ENCODE assay signal across 24 cellular contexts in genomic region chr20:56372850-56373249, GRCh38. TPM values are rescaled to one million over a fixed set of nuclear protein-coding genes. Genes with fewer than 3 reads are reported as not detected.
A peak's percentile ranks its signal among the peaks of the same experiment; 100 is the strongest.
DNase-seq lines count a peak whose midpoint lies in the region; ATAC-seq, FAIRE-seq and TF ChIP-seq lines count a peak whose summit lies in the region.
"Had no signal": no experiment of that assay in that cellular context is flagged by ENCODE, and none has a peak within 500 bp of the region (broad histone marks: within the 10 kb centered on the region; RNA-seq: fewer than 3 reads in every experiment).

No MANE protein-coding gene starts in this region.

- no peaks in the 10 kb centered on the region for H3K27me3 Mint-ChIP-seq in activated naive CD8-positive, alpha-beta T cell treated with anti-CD3 and anti-CD28 coated beads, Interleukin-2, amount 50 U/mL, for 24 hours
- H3K27me3 Mint-ChIP-seq: naive thymus-derived CD4-positive, alpha-beta T cell had no signal

- TF ChIP-seq EP300 in HepG2 (IDR thresholded peaks at IDR 0.05; ENCODE audit: low read depth in 2 of 2, low read length in 2 of 2): no peak
- TF ChIP-seq EP300 in HepG2 (CRISPR knock-in tag; IDR thresholded peaks at IDR 0.05; ENCODE audit: borderline replicate concordance): no peak

- H3K36me3 ChIP-seq in HepG2 (replicated peaks in 1 of 2; ENCODE audit: control insufficient read depth in 1 of 2, insufficient read depth in 2 of 2, low read length in 2 of 2) (peaks cover 37 to 93% of the 10 kb centered on the region in 2 experiments), right lobe of liver (peaks cover 0 to 4% (median under 1%) of the 10 kb centered on the region in 4 donors)

- TF ChIP-seq POLR2A in HepG2 (IDR thresholded peaks at IDR 0.05; ENCODE audit: insufficient read depth in 1 of 2, low read depth in 2 of 2, low read length in 2 of 2): no peak
- no peak for TF ChIP-seq POLR2A in right lobe of liver (IDR thresholded peaks at IDR 0.05)

- POLR2A ChIA-PET in HepG2 (lab: Yijun Ruan, JAX): interaction anchor here (1.1 to 4.4 kb wide), 3 partner anchors 10 to 19 kb away, joined by 3 to 14 read pairs (median 4); partner anchors contain the start of genes AURKA, CSTF1 and FAM210B

- no peak overlapping the region for H3K4me3 Mint-ChIP-seq in activated naive CD8-positive, alpha-beta T cell treated with anti-CD3 and anti-CD28 coated beads, Interleukin-2, amount 50 U/mL, for 24 hours
- H3K4me3 Mint-ChIP-seq: naive thymus-derived CD4-positive, alpha-beta T cell had no signal

- in situ Hi-C loops in HepG2 (cut with HindIII; ENCODE audit: extremely low pct_ligation_motif_present, low pct_unique_long_range_greater_than_20kb): no loop called here

- peaks cover 48% of the 10 kb centered on the region for H3K79me2 ChIP-seq in HepG2 (ENCODE audit: insufficient read depth, low read length)

- H3K27ac ChIP-seq in HepG2 (ENCODE audit: extremely low read length, insufficient read depth, low read length): no peak overlapping the region
- H3K27ac ChIP-seq in right lobe of liver: no peak overlapping the region
- H3K27ac ChIP-seq: gastroesophageal sphincter had no signal

- no peak overlapping the region for H3K9ac ChIP-seq in HepG2 (ENCODE audit: insufficient read depth, low read depth, low read length)

- TF ChIP-seq CTCF in HepG2 (CRISPR knock-in tag; IDR thresholded peaks at IDR 0.05) (no peak), right lobe of liver (IDR thresholded peaks at IDR 0.05) (no peak), omental fat pad (IDR thresholded peaks at IDR 0.05) (no peak)

- no peak overlapping the region for H2AFZ ChIP-seq in HepG2 (ENCODE audit: low read length)

- no peak overlapping the region for H3K4me3 ChIP-seq in HepG2 (replicated peaks in 1 of 3; ENCODE audit: insufficient read depth in 1 of 3, low read depth in 2 of 3, low read length in 3 of 3)
- H3K4me3 ChIP-seq in right lobe of liver: no peak overlapping the region
- H3K4me3 ChIP-seq: gastroesophageal sphincter, tibial nerve had no signal

- DNase-seq in HepG2 (ENCODE audit: low spot score) (no peak), right lobe of liver (no peak), omental fat pad (ENCODE audit: low spot score) (no peak), KG1 (lab: John Stamatoyannopoulos, UW) (no peak)
- DNase-seq in activated naive CD8-positive, alpha-beta T cell treated with anti-CD3 and anti-CD28 coated beads, Interleukin-2, amount 50 U/mL, for 24 hours: no peak
- DNase-seq: activated CD4-positive, CD25-positive, alpha-beta regulatory T cell; activated naive CD4-positive, alpha-beta T cell treated with anti-CD3 and anti-CD28 coated beads, Interleukin-2, amount 50 U/mL, for 16 hours; effector CD8-positive, alpha-beta T cell; mesendoderm; naive thymus-derived CD4-positive, alpha-beta T cell; NCI-H2107; NCI-H510A; stimulated activated CD4-positive, alpha-beta T cell treated with anti-CD3 and anti-CD28 coated beads, Interleukin-2, amount 100 ng/mL, for 24 hours; stimulated activated naive CD4-positive, alpha-beta T cell treated with Interleukin-2 at 50 U/mL for 16 hours; T-helper 9 cell had no signal

- peaks cover 5% of the 10 kb centered on the region; the same call in 1 of the 2 replicates for H4K20me1 ChIP-seq in HepG2 (ENCODE audit: insufficient read depth, low read length)

- H3K9me3 Mint-ChIP-seq in activated naive CD8-positive, alpha-beta T cell treated with anti-CD3 and anti-CD28 coated beads, Interleukin-2, amount 50 U/mL, for 24 hours: no peaks in the 10 kb centered on the region
- H3K9me3 Mint-ChIP-seq: naive thymus-derived CD4-positive, alpha-beta T cell had no signal

- H3K4me2 ChIP-seq in HepG2 (ENCODE audit: low read depth, low read length): no peak overlapping the region

- no peaks in the 10 kb centered on the region for H3K4me1 ChIP-seq in HepG2 (ENCODE audit: insufficient read depth, low read length)
- H3K4me1 ChIP-seq in right lobe of liver: no peaks in the 10 kb centered on the region
- H3K4me1 ChIP-seq: gastroesophageal sphincter had no signal

- TF ChIP-seq RAD21 in HepG2 (CRISPR knock-in tag; IDR thresholded peaks at IDR 0.05): no peak

- peaks cover 13% of the 10 kb centered on the region for H3K4me1 Mint-ChIP-seq in activated naive CD8-positive, alpha-beta T cell treated with anti-CD3 and anti-CD28 coated beads, Interleukin-2, amount 50 U/mL, for 24 hours

- intact Hi-C loops in HepG2 (cut with micrococcal nuclease; ENCODE audit: unreplicated experiment): no loop called here
- intact Hi-C loops in right lobe of liver (cut with DNase I): no loop called here

- no peak for ATAC-seq in HepG2
- no peak for ATAC-seq in right lobe of liver
- peak; percentile 30 for ATAC-seq in HG03060 (IDR thresholded peaks at IDR 0.05; ENCODE audit: low read depth, unreplicated experiment)
- peak; percentile 44 for ATAC-seq in activated naive CD8-positive, alpha-beta T cell treated with anti-CD3 and anti-CD28 coated beads, Interleukin-2, amount 50 U/mL, for 24 hours
- ATAC-seq in omental fat pad (ENCODE audit: low FRiP score): no peak
- ATAC-seq in HG03175 (IDR thresholded peaks at IDR 0.05; ENCODE audit: unreplicated experiment): no peak
- ATAC-seq: esophagus mucosa; gastroesophageal sphincter; naive thymus-derived CD4-positive, alpha-beta T cell had no signal

- FAIRE-seq in HepG2 (lab: Jason Lieb, UNC): no peak
- FAIRE-seq: H1, keratinocyte had no signal

- BruUV-seq in HepG2 (replicated peaks; lab: Mats Ljungman, UMichigan): no TSS peak

- CTCF ChIA-PET in HepG2 (lab: Yijun Ruan, JAX; ENCODE audit: low intra/inter-chr PET ratio, low total read pairs): no interaction called here

- peaks cover 69% of the 10 kb centered on the region for H3K36me3 Mint-ChIP-seq in activated naive CD8-positive, alpha-beta T cell treated with anti-CD3 and anti-CD28 coated beads, Interleukin-2, amount 50 U/mL, for 24 hours (ENCODE audit: low read depth)

- H3K9me3 ChIP-seq in HepG2 (ENCODE audit: low read length): no peaks in the 10 kb centered on the region
- H3K9me3 ChIP-seq in right lobe of liver: no peaks in the 10 kb centered on the region
- H3K9me3 ChIP-seq: gastroesophageal sphincter, tibial nerve had no signal

- H3K27me3 ChIP-seq in HepG2 (ENCODE audit: control insufficient read depth in 1 of 2, insufficient read depth in 2 of 2, low read length in 2 of 2): no peaks in the 10 kb centered on the region
- no peaks in the 10 kb centered on the region for H3K27me3 ChIP-seq in right lobe of liver
- H3K27me3 ChIP-seq: gastroesophageal sphincter, tibial nerve had no signal

- 97% methylated on average over 1 of the region's 1 CpG for WGBS in HepG2 (ENCODE audit: low lambda C conversion rate)
- WGBS in right lobe of liver (ENCODE audit: insufficient coverage, low coverage, low lambda C conversion rate, missing lambda C conversion rate): 54% methylated on average over 1 of the region's 1 CpG

- H3K27ac Mint-ChIP-seq in activated naive CD8-positive, alpha-beta T cell treated with anti-CD3 and anti-CD28 coated beads, Interleukin-2, amount 50 U/mL, for 24 hours: no peak overlapping the region

RNA-seq across cellular contexts. Expression of gene FAM210B, which starts 14.1 kb away (rescaled TPM):
- 75.9 and 88.4 TPM in 2 replicates for total RNA-seq in HepG2 (2016; rRNA removed; fragmentation: Illumina TruSeq; extraction: Trizol)
- total RNA-seq in HepG2 (2016; cell fraction: cytosol; rRNA removed; fragmentation: Illumina TruSeq; extraction: Trizol; ENCODE audit: low read depth): 43.4 and 46.3 TPM in 2 replicates
- total RNA-seq in HepG2 (2016; cell fraction: insoluble cytoplasmic fraction; rRNA removed; fragmentation: Illumina TruSeq; extraction: Trizol): 80.4 and 87.7 TPM in 2 replicates
- total RNA-seq in HepG2 (2016; cell fraction: membrane; rRNA removed; fragmentation: Illumina TruSeq; extraction: Trizol): 112 and 113 TPM in 2 replicates
- 48.9 and 57.6 TPM in 2 replicates for total RNA-seq in HepG2 (2016; cell fraction: nucleus; rRNA removed; fragmentation: Illumina TruSeq; extraction: Trizol)
- polyA plus RNA-seq in HepG2 (2011; rRNA removed): 107 and 111 TPM in 2 replicates
- polyA plus RNA-seq in HepG2 (2011; cell fraction: cytosol; rRNA removed): 81.6 and 121 TPM in 2 replicates
- polyA plus RNA-seq in HepG2 (2011; cell fraction: nucleus; rRNA removed): 21.7 and 28.8 TPM in 2 replicates
- 87.6 and 100 TPM in 2 replicates for polyA plus RNA-seq in HepG2 (2012)
- polyA plus RNA-seq in HepG2 (2016; cell fraction: cytosol; fragmentation: Illumina TruSeq; extraction: Trizol; ENCODE audit: low read depth): 74.9 and 84.3 TPM in 2 replicates
- 128 and 133 TPM in 2 replicates for polyA plus RNA-seq in HepG2 (2016; cell fraction: insoluble cytoplasmic fraction; fragmentation: Illumina TruSeq; extraction: Trizol; ENCODE audit: low read depth)
- polyA plus RNA-seq in HepG2 (2016; cell fraction: membrane; fragmentation: Illumina TruSeq; extraction: Trizol; ENCODE audit: low read depth): 136 and 137 TPM in 2 replicates
- polyA plus RNA-seq in HepG2 (2016; cell fraction: nucleus; fragmentation: Illumina TruSeq; extraction: Trizol; ENCODE audit: insufficient read depth, low read depth): 94.3 and 100 TPM in 2 replicates
- polyA minus RNA-seq in HepG2 (2011; rRNA and poly(A)+ RNA removed; ENCODE audit: low replicate concordance): 14.9 and 72.3 TPM in 2 replicates
- 60.3 and 67.3 TPM in 2 replicates for polyA minus RNA-seq in HepG2 (2011; cell fraction: cytosol; rRNA and poly(A)+ RNA removed)
- polyA minus RNA-seq in HepG2 (2011; cell fraction: nucleus; rRNA and poly(A)+ RNA removed): 45.2 and 49.0 TPM in 2 replicates
- 10 to 100 TPM; 31.6 to 66.5 (median 42.8) TPM for total RNA-seq in right lobe of liver
- total RNA-seq in omental fat pad: 10 to 100 TPM; 29.2 to 58.6 (median 39.3) TPM

RNA-seq across cellular contexts. Expression of gene AURKA, which starts 19.2 kb away (rescaled TPM):
- total RNA-seq in HepG2 (2016; rRNA removed; fragmentation: Illumina TruSeq; extraction: Trizol): 224 and 335 TPM in 2 replicates
- total RNA-seq in HepG2 (2016; cell fraction: cytosol; rRNA removed; fragmentation: Illumina TruSeq; extraction: Trizol; ENCODE audit: low read depth): 127 and 136 TPM in 2 replicates
- 218 and 331 TPM in 2 replicates for total RNA-seq in HepG2 (2016; cell fraction: insoluble cytoplasmic fraction; rRNA removed; fragmentation: Illumina TruSeq; extraction: Trizol)
- 173 and 174 TPM in 2 replicates for total RNA-seq in HepG2 (2016; cell fraction: membrane; rRNA removed; fragmentation: Illumina TruSeq; extraction: Trizol)
- total RNA-seq in HepG2 (2016; cell fraction: nucleus; rRNA removed; fragmentation: Illumina TruSeq; extraction: Trizol): 85.9 and 90.8 TPM in 2 replicates
- polyA plus RNA-seq in HepG2 (2011; rRNA removed): 55.7 and 96.4 TPM in 2 replicates
- 60.3 and 70.8 TPM in 2 replicates for polyA plus RNA-seq in HepG2 (2011; cell fraction: cytosol; rRNA removed)
- polyA plus RNA-seq in HepG2 (2011; cell fraction: nucleus; rRNA removed): 23.6 and 31.7 TPM in 2 replicates
- polyA plus RNA-seq in HepG2 (2012): 41.6 and 70.4 TPM in 2 replicates
- 36.5 and 39.6 TPM in 2 replicates for polyA plus RNA-seq in HepG2 (2016; cell fraction: cytosol; fragmentation: Illumina TruSeq; extraction: Trizol; ENCODE audit: low read depth)
- 285 and 289 TPM in 2 replicates for polyA plus RNA-seq in HepG2 (2016; cell fraction: insoluble cytoplasmic fraction; fragmentation: Illumina TruSeq; extraction: Trizol; ENCODE audit: low read depth)
- 72.5 and 73.7 TPM in 2 replicates for polyA plus RNA-seq in HepG2 (2016; cell fraction: membrane; fragmentation: Illumina TruSeq; extraction: Trizol; ENCODE audit: low read depth)
- 111 and 116 TPM in 2 replicates for polyA plus RNA-seq in HepG2 (2016; cell fraction: nucleus; fragmentation: Illumina TruSeq; extraction: Trizol; ENCODE audit: insufficient read depth, low read depth)
- polyA minus RNA-seq in HepG2 (2011; rRNA and poly(A)+ RNA removed; ENCODE audit: low replicate concordance): 63.7 and 146 TPM in 2 replicates
- 43.1 and 61.1 TPM in 2 replicates for polyA minus RNA-seq in HepG2 (2011; cell fraction: cytosol; rRNA and poly(A)+ RNA removed)
- polyA minus RNA-seq in HepG2 (2011; cell fraction: nucleus; rRNA and poly(A)+ RNA removed): 25.4 and 35.1 TPM in 2 replicates
- total RNA-seq in right lobe of liver: 1 to 10 TPM; 1.5 to 7.4 (median 2.5) TPM
- 1 to 10 TPM in 3 of 4 donors, under 1 TPM in 1; 0.95 to 4.1 (median 2.5) TPM for total RNA-seq in omental fat pad

RNA-seq across cellular contexts. Expression of gene CSTF1, which starts 19.6 kb away (rescaled TPM):
- 70.9 and 105 TPM in 2 replicates for total RNA-seq in HepG2 (2016; rRNA removed; fragmentation: Illumina TruSeq; extraction: Trizol)
- total RNA-seq in HepG2 (2016; cell fraction: cytosol; rRNA removed; fragmentation: Illumina TruSeq; extraction: Trizol; ENCODE audit: low read depth): 17.0 and 17.9 TPM in 2 replicates
- 72.4 and 104 TPM in 2 replicates for total RNA-seq in HepG2 (2016; cell fraction: insoluble cytoplasmic fraction; rRNA removed; fragmentation: Illumina TruSeq; extraction: Trizol)
- total RNA-seq in HepG2 (2016; cell fraction: membrane; rRNA removed; fragmentation: Illumina TruSeq; extraction: Trizol): 37.3 and 42.3 TPM in 2 replicates
- total RNA-seq in HepG2 (2016; cell fraction: nucleus; rRNA removed; fragmentation: Illumina TruSeq; extraction: Trizol): 53.7 and 58.2 TPM in 2 replicates
- 67.9 and 100 TPM in 2 replicates for polyA plus RNA-seq in HepG2 (2011; rRNA removed)
- polyA plus RNA-seq in HepG2 (2011; cell fraction: cytosol; rRNA removed): 63.9 and 67.0 TPM in 2 replicates
- 63.5 and 65.1 TPM in 2 replicates for polyA plus RNA-seq in HepG2 (2011; cell fraction: nucleus; rRNA removed)
- polyA plus RNA-seq in HepG2 (2012): 39.4 and 55.3 TPM in 2 replicates
- 8.4 and 10.8 TPM in 2 replicates for polyA plus RNA-seq in HepG2 (2016; cell fraction: cytosol; fragmentation: Illumina TruSeq; extraction: Trizol; ENCODE audit: low read depth)
- 89.9 and 97.0 TPM in 2 replicates for polyA plus RNA-seq in HepG2 (2016; cell fraction: insoluble cytoplasmic fraction; fragmentation: Illumina TruSeq; extraction: Trizol; ENCODE audit: low read depth)
- polyA plus RNA-seq in HepG2 (2016; cell fraction: membrane; fragmentation: Illumina TruSeq; extraction: Trizol; ENCODE audit: low read depth): 17.6 and 17.8 TPM in 2 replicates
- 76.3 and 78.8 TPM in 2 replicates for polyA plus RNA-seq in HepG2 (2016; cell fraction: nucleus; fragmentation: Illumina TruSeq; extraction: Trizol; ENCODE audit: insufficient read depth, low read depth)
- 186 and 265 TPM in 2 replicates for polyA minus RNA-seq in HepG2 (2011; rRNA and poly(A)+ RNA removed; ENCODE audit: low replicate concordance)
- 59.5 and 62.1 TPM in 2 replicates for polyA minus RNA-seq in HepG2 (2011; cell fraction: cytosol; rRNA and poly(A)+ RNA removed)
- polyA minus RNA-seq in HepG2 (2011; cell fraction: nucleus; rRNA and poly(A)+ RNA removed): 49.2 and 64.4 TPM in 2 replicates
- 10 to 100 TPM; 14.9 to 27.2 (median 16.6) TPM for total RNA-seq in right lobe of liver
- 10 to 100 TPM; 20.8 to 26.8 (median 22.0) TPM for total RNA-seq in omental fat pad

RNA-seq across cellular contexts. Expression of gene CASS4, which starts 39.2 kb away (rescaled TPM):
- total RNA-seq in HepG2 (2016; rRNA removed; fragmentation: Illumina TruSeq; extraction: Trizol) (0.38 and 0.49 TPM in 2 replicates), right lobe of liver (1 to 10 TPM in 2 of 6 experiments, under 1 TPM in 4; 0.66 to 2.1 (median 0.83) TPM), omental fat pad (10 to 100 TPM in 1 of 4 donors, 1 to 10 TPM in 3; 3.5 to 10.6 (median 6.0) TPM)
- total RNA-seq in HepG2 (2016; cell fraction: cytosol; rRNA removed; fragmentation: Illumina TruSeq; extraction: Trizol; ENCODE audit: low read depth): 0.09 TPM in 1 of 2 replicates, not detected in the other
- total RNA-seq in HepG2 (2016; cell fraction: insoluble cytoplasmic fraction; rRNA removed; fragmentation: Illumina TruSeq; extraction: Trizol): 0.28 and 0.35 TPM in 2 replicates
- total RNA-seq in HepG2 (2016; cell fraction: membrane; rRNA removed; fragmentation: Illumina TruSeq; extraction: Trizol): 0.17 and 0.31 TPM in 2 replicates
- total RNA-seq in HepG2 (2016; cell fraction: nucleus; rRNA removed; fragmentation: Illumina TruSeq; extraction: Trizol): 0.53 and 0.65 TPM in 2 replicates
- polyA plus RNA-seq in HepG2 (2011; rRNA removed): 0.17 and 0.25 TPM in 2 replicates
- 0.10 and 0.17 TPM in 2 replicates for polyA plus RNA-seq in HepG2 (2011; cell fraction: cytosol; rRNA removed)
- polyA plus RNA-seq in HepG2 (2011; cell fraction: nucleus; rRNA removed): 0.35 and 0.50 TPM in 2 replicates
- polyA plus RNA-seq in HepG2 (2012): 0.17 and 0.23 TPM in 2 replicates
- not detected in 2 replicates for polyA plus RNA-seq in HepG2 (2016; cell fraction: cytosol; fragmentation: Illumina TruSeq; extraction: Trizol; ENCODE audit: low read depth)
- polyA plus RNA-seq in HepG2 (2016; cell fraction: insoluble cytoplasmic fraction; fragmentation: Illumina TruSeq; extraction: Trizol; ENCODE audit: low read depth): 0.30 and 0.41 TPM in 2 replicates
- polyA plus RNA-seq in HepG2 (2016; cell fraction: membrane; fragmentation: Illumina TruSeq; extraction: Trizol; ENCODE audit: low read depth): 0.06 and 0.08 TPM in 2 replicates
- 0.21 and 0.48 TPM in 2 replicates for polyA plus RNA-seq in HepG2 (2016; cell fraction: nucleus; fragmentation: Illumina TruSeq; extraction: Trizol; ENCODE audit: insufficient read depth, low read depth)
- polyA minus RNA-seq in HepG2 (2011; rRNA and poly(A)+ RNA removed; ENCODE audit: low replicate concordance): 0.06 and 0.07 TPM in 2 replicates
- polyA minus RNA-seq in HepG2 (2011; cell fraction: cytosol; rRNA and poly(A)+ RNA removed): 0.26 TPM in 1 of 2 replicates, not detected in the other
- polyA minus RNA-seq in HepG2 (2011; cell fraction: nucleus; rRNA and poly(A)+ RNA removed): 0.26 and 0.50 TPM in 2 replicates
- total RNA-seq: H1, HT1080, SK-MEL-5 had no signal
- polyA plus RNA-seq: H1 had no signal

Comparison
In these comparisons a context has a peak if more than half of its experiments do, and no peak if none do; other contexts are left out.
1. RNA of gene AURKA, which starts 19.2 kb away (total RNA-seq): 85.9 to 335 TPM in HepG2; 0.95 to 4.1 TPM in omental fat pad and 1.5 to 7.4 TPM in right lobe of liver; every median in the first group is over 10 times any median in the second.
2. ATAC-seq: peak in HG03060 (single experiment) and activated naive CD8-positive, alpha-beta T cell treated with anti-CD3 and anti-CD28 coated beads, Interleukin-2, amount 50 U/mL, for 24 hours (single experiment); none in HepG2 (single experiment), right lobe of liver (0 of 4), omental fat pad (single experiment) and HG03175 (single experiment).